Comparison of ENCODE assay signal across 19 cellular contexts in genomic region chr20:33267691-33268090, GRCh38. TPM values are rescaled to one million over a fixed set of nuclear protein-coding genes. Genes with fewer than 3 reads are reported as not detected.
"Had no signal": no experiment of that assay in that cellular context is flagged by ENCODE, and none has a peak within 500 bp of the region (broad histone marks: within the 10 kb centered on the region; RNA-seq: fewer than 3 reads in every experiment).

No MANE protein-coding gene starts in this region.

- ATAC-seq: activated CD4-positive, alpha-beta T cell treated with anti-CD3 and anti-CD28 coated beads for 36 hours; activated CD8-positive, alpha-beta T cell treated with anti-CD3 and anti-CD28 coated beads, Interleukin-2, amount 10 ng/mL, durations not matched to agents 7 days and 5 days; gastrocnemius medialis; heart right ventricle had no signal

- H3K4me1 Mint-ChIP-seq: activated CD4-positive, alpha-beta T cell treated with anti-CD3 and anti-CD28 coated beads for 36 hours; activated naive CD4-positive, alpha-beta T cell treated with anti-CD3 and anti-CD28 coated beads, Interleukin-2, amount 10 ng/mL, durations not matched to agents 7 days and 5 days had no signal

- H3K36me3 Mint-ChIP-seq: activated naive CD4-positive, alpha-beta T cell treated with anti-CD3 and anti-CD28 coated beads, Interleukin-2, amount 10 ng/mL, durations not matched to agents 7 days and 5 days had no signal

- H3K4me3 Mint-ChIP-seq: activated CD4-positive, alpha-beta T cell treated with anti-CD3 and anti-CD28 coated beads for 36 hours; activated CD8-positive, alpha-beta T cell treated with anti-CD3 and anti-CD28 coated beads, Interleukin-2, amount 10 ng/mL, durations not matched to agents 7 days and 5 days; activated naive CD4-positive, alpha-beta T cell treated with anti-CD3 and anti-CD28 coated beads, Interleukin-2, amount 10 ng/mL, durations not matched to agents 7 days and 5 days had no signal

- H3K9me3 Mint-ChIP-seq: activated naive CD4-positive, alpha-beta T cell treated with anti-CD3 and anti-CD28 coated beads, Interleukin-2, amount 10 ng/mL, durations not matched to agents 7 days and 5 days; activated T-helper 2 cell treated with anti-CD3 and anti-CD28 coated beads, Interferon-gamma antibody, Interleukin-2, Interleukin-4, amounts not matched to agents 10 μg/mL and 5 μg/mL and 100 μg/mL, durations not matched to agents 14 hours and 24 hours and 36 hours had no signal

- H3K27ac Mint-ChIP-seq: activated CD4-positive, alpha-beta T cell treated with anti-CD3 and anti-CD28 coated beads for 36 hours; activated CD8-positive, alpha-beta T cell treated with anti-CD3 and anti-CD28 coated beads, Interleukin-2, amount 10 ng/mL, durations not matched to agents 7 days and 5 days; activated naive CD4-positive, alpha-beta T cell treated with anti-CD3 and anti-CD28 coated beads, Interleukin-2, amount 10 ng/mL, durations not matched to agents 7 days and 5 days; activated T-helper 2 cell treated with anti-CD3 and anti-CD28 coated beads, Interferon-gamma antibody, Interleukin-2, Interleukin-4, amounts not matched to agents 10 μg/mL and 5 μg/mL and 100 μg/mL, durations not matched to agents 14 hours and 24 hours and 36 hours had no signal

- DNase-seq: activated CD4-positive, alpha-beta T cell treated with anti-CD3 and anti-CD28 coated beads for 36 hours; activated CD8-positive, alpha-beta T cell treated with anti-CD3 and anti-CD28 coated beads, Interleukin-2, amount 10 ng/mL, durations not matched to agents 7 days and 5 days; activated naive CD4-positive, alpha-beta T cell treated with anti-CD3 and anti-CD28 coated beads, Interleukin-2, amount 10 ng/mL, durations not matched to agents 7 days and 5 days; adrenal gland; effector CD8-positive, alpha-beta T cell; gastrocnemius medialis; heart right ventricle; islet precursor cell; posterior cingulate gyrus; stimulated activated CD4-positive, alpha-beta T cell treated with anti-CD3 and anti-CD28 coated beads, Interleukin-15, amount 100 ng/mL, for 24 hours; stimulated activated CD4-positive, alpha-beta T cell treated with anti-CD3 and anti-CD28 coated beads, Interleukin-4, amount 100 ng/mL, for 24 hours; T1000; uterus; WERI-Rb-1 had no signal

RNA-seq across cellular contexts. Expression of gene BPIFB1, which starts 15.3 kb away (rescaled TPM):
- total RNA-seq: activated CD4-positive, alpha-beta T cell treated with anti-CD3 and anti-CD28 coated beads for 36 hours; activated CD8-positive, alpha-beta T cell treated with anti-CD3 and anti-CD28 coated beads, Interleukin-2, amount 10 ng/mL, durations not matched to agents 7 days and 5 days; activated T-helper 2 cell treated with anti-CD3 and anti-CD28 coated beads, Interferon-gamma antibody, Interleukin-2, Interleukin-4, amounts not matched to agents 10 μg/mL and 5 μg/mL and 100 μg/mL, durations not matched to agents 14 hours and 24 hours and 36 hours; cardiac septum; gastrocnemius medialis; heart right ventricle; lower leg skin; myocyte; skeletal muscle tissue had no signal

RNA-seq across cellular contexts. Expression of gene BPIFA1, which starts 31.9 kb away (rescaled TPM):
- total RNA-seq: activated CD4-positive, alpha-beta T cell treated with anti-CD3 and anti-CD28 coated beads for 36 hours; activated CD8-positive, alpha-beta T cell treated with anti-CD3 and anti-CD28 coated beads, Interleukin-2, amount 10 ng/mL, durations not matched to agents 7 days and 5 days; activated T-helper 2 cell treated with anti-CD3 and anti-CD28 coated beads, Interferon-gamma antibody, Interleukin-2, Interleukin-4, amounts not matched to agents 10 μg/mL and 5 μg/mL and 100 μg/mL, durations not matched to agents 14 hours and 24 hours and 36 hours; adrenal gland; cardiac septum; gastrocnemius medialis; heart right ventricle; lower leg skin; myocyte; skeletal muscle tissue; uterus had no signal

RNA-seq across cellular contexts. Expression of gene BPIFA3, which starts 50.5 kb away (rescaled TPM):
- total RNA-seq: activated CD4-positive, alpha-beta T cell treated with anti-CD3 and anti-CD28 coated beads for 36 hours; activated CD8-positive, alpha-beta T cell treated with anti-CD3 and anti-CD28 coated beads, Interleukin-2, amount 10 ng/mL, durations not matched to agents 7 days and 5 days; activated T-helper 2 cell treated with anti-CD3 and anti-CD28 coated beads, Interferon-gamma antibody, Interleukin-2, Interleukin-4, amounts not matched to agents 10 μg/mL and 5 μg/mL and 100 μg/mL, durations not matched to agents 14 hours and 24 hours and 36 hours; adrenal gland; cardiac septum; gastrocnemius medialis; heart right ventricle; lower leg skin; myocyte; skeletal muscle tissue; uterus had no signal
